ENCODE assay signal across 8 cellular contexts in genomic region chr14:70886421-70887206, GRCh38. TPM values are rescaled to one million over a fixed set of nuclear protein-coding genes. Genes with fewer than 3 reads are reported as not detected.
A peak's percentile ranks its signal among the peaks of the same experiment; 100 is the strongest.
DNase-seq lines count a peak whose midpoint lies in the region; ATAC-seq, FAIRE-seq and TF ChIP-seq lines count a peak whose summit lies in the region.

No MANE protein-coding gene starts in this region.

- H3K4me3 Mint-ChIP-seq in T-cell, result peak overlapping the region; percentile 52 to 73 (median 60)

- CTCF ChIA-PET in T-cell (lab: Charles Lee), result interaction anchor here (0.5 to 2.1 kb wide), 10 partner anchors 15 to 126 kb away, joined by 3 to 16 read pairs (median 4); partner anchors contain the start of gene PCNX1 (in 1 of the 2)

- no peak for FAIRE-seq in urothelium cell line (lab: Jason Lieb, UNC)

- peak in 25 of 34 experiments; percentile 14 to 58 (median 33) for DNase-seq in T-cell
- DNase-seq in left colon, result peak; percentile 32 to 49
- no peak for DNase-seq in T1000 (lab: John Stamatoyannopoulos, UW)
- no peak for DNase-seq in Right ventricle myocardium inferior (ENCODE audit: missing footprints)
- no peak for DNase-seq in urothelium cell line (ENCODE audit: low spot score)
- DNase-seq in NCI-H2081 treated with DMSO at 0.1 percent for 48 hours (lab: John Stamatoyannopoulos, UW), result no peak

- H3K27me3 Mint-ChIP-seq in T-cell, result no peaks in the 10 kb centered on the region

- H3K4me1 Mint-ChIP-seq in T-cell, result peaks cover 77 to 88% (median 87%) of the 10 kb centered on the region in 3 donors

- H3K27ac Mint-ChIP-seq in T-cell, result peak overlapping the region; percentile 90 to 95

- H3K36me3 Mint-ChIP-seq in T-cell, result no peaks in the 10 kb centered on the region

- POLR2A ChIA-PET in T-cell (lab: Charles Lee), result interaction anchor here in 1 of 2 donors (1.1 kb wide), 1 partner anchor 15 kb away, joined by 5 read pairs; no protein-coding TSS in a partner anchor

- no peaks in the 10 kb centered on the region for H3K9me3 Mint-ChIP-seq in T-cell

- intact Hi-C loops in left colon (cut with DNase I, micrococcal nuclease), result no loop called here
- intact Hi-C loops in Right ventricle myocardium inferior (cut with DNase I), result no loop called here

- TF ChIP-seq POLR2A in GM18951 (IDR thresholded peaks at IDR 0.05; ENCODE audit: extremely low read depth, insufficient read depth, insufficient read length), result peak; percentile 27

- ATAC-seq in HG02870 (IDR thresholded peaks at IDR 0.05; ENCODE audit: unreplicated experiment), result peak; percentile 33
- peak; percentile 60 to 69 (median 66) for ATAC-seq in T-cell (replicated peaks in 1 of 4)
- no peak for ATAC-seq in left colon
- ATAC-seq in Right ventricle myocardium inferior, result no peak

- in situ Hi-C loops in GM18951 (cut with MboI; ENCODE audit: low sequenced_read_pairs, unreplicated experiment), result no loop called here

RNA-seq across cellular contexts. Expression of gene PCNX1, which starts 20.6 kb away (rescaled TPM):
- total RNA-seq in T-cell (100 to 1,000 TPM in 2 of 5 donors, 10 to 100 TPM in 3; 80.8 to 140 (median 86.3) TPM), left colon (10 to 100 TPM; 24.5 to 32.8 TPM), Right ventricle myocardium inferior (33.6 TPM)

Comparison
In these comparisons a context has a peak if more than half of its experiments do, and no peak if none do; other contexts are left out.
1. ATAC-seq: peak in HG02870 (single experiment) and T-cell (4 of 4); none in left colon (single experiment) and Right ventricle myocardium inferior (single experiment).
2. DNase-seq: peak in T-cell (25 of 34) and left colon (2 of 2); none in T1000 (single experiment), Right ventricle myocardium inferior (single experiment), urothelium cell line (single experiment) and NCI-H2081 treated with DMSO at 0.1 percent for 48 hours (single experiment).